Comparison of ENCODE assay signal across 16 cellular contexts in the genomic region with DNA sequence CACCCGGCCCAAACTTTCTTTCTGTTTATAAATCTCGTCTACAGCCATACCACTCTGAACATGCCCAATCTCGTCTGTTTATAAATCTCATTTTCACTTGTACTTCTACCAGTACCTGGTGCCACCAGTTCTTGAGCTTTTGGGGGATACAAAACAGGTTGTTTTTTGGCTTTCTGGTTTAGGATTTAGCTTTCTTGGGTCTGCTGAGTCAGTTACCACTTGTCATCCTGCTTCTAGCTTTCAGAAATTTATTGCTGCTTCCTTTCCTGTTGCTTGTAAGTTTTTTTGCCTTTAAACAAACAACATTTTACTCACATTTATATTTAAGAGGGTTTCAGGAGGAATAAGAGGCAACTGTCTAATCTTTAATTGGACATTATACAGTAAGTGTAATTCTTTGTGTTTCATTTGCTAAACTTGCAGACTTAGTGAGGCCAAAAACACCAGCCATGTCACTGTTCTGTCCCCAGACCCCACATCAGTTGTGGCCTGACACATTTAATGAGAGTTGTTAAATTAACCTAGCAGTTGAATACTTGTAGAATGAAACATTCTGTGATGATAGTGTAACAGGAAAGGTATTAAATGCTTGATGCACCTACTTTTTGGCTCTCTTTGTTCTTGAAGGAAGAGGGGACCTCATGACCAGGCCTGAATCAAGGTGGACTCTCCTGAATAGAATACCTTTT. TPM values are rescaled to one million over a fixed set of nuclear protein-coding genes. Genes with fewer than 3 reads are reported as not detected.
DNase-seq lines count a peak whose midpoint lies in the region; ATAC-seq and TF ChIP-seq lines count a peak whose summit lies in the region.
"Had no signal": no experiment of that assay in that cellular context is flagged by ENCODE, and none has a peak within 500 bp of the region (broad histone marks: within the 10 kb centered on the region; RNA-seq: fewer than 3 reads in every experiment).

No MANE protein-coding gene starts in this region.

- H3K36me3 ChIP-seq in CD4-positive, alpha-beta memory T cell (ENCODE audit: insufficient read depth, low read length): peaks cover 9% of the 10 kb centered on the region
- peaks cover 0 to 25% of the 10 kb centered on the region in 2 donors for H3K36me3 ChIP-seq in gastroesophageal sphincter

- POLR2A ChIA-PET in CD4-positive, alpha-beta memory T cell (lab: Charles Lee; ENCODE audit: partially characterized antibody): interaction anchor here (1.2 to 2.6 kb wide), 2 partner anchors 9 to 11 kb away, joined by 4 to 15 read pairs; partner anchors contain the start of gene NDFIP1
- POLR2A ChIA-PET in activated CD4-positive, alpha-beta memory T cell treated with anti-CD3 and anti-CD28 coated beads for 36 hours (lab: Charles Lee): no interaction called here

- peaks cover 32 to 50% of the 10 kb centered on the region in 2 donors for H3K36me3 Mint-ChIP-seq in CD4-positive, alpha-beta memory T cell
- peaks cover 40% of the 10 kb centered on the region for H3K36me3 Mint-ChIP-seq in activated CD4-positive, alpha-beta memory T cell treated with anti-CD3 and anti-CD28 coated beads for 36 hours

- no peak for ATAC-seq in HG02938 (IDR thresholded peaks at IDR 0.05; ENCODE audit: unreplicated experiment)
- ATAC-seq in gastroesophageal sphincter: no peak
- ATAC-seq: stimulated activated naive B cell treated with anti-CD40 and anti-IgM and Interleukin-4, amounts not matched to agents 10 μg/mL and 1 μg/mL and 100 μg/mL, for 72 hours had no signal

- CTCF ChIA-PET in CD4-positive, alpha-beta memory T cell (lab: Charles Lee; ENCODE audit: partially characterized antibody): interaction anchor here (0.7 to 1.6 kb wide), 4 partner anchors 25 to 241 kb away, joined by 3 to 7 read pairs (median 4); partner anchors contain the start of gene GNPDA1
- CTCF ChIA-PET in activated CD4-positive, alpha-beta memory T cell treated with anti-CD3 and anti-CD28 coated beads for 36 hours (lab: Charles Lee): interaction anchor here (1.1 to 1.6 kb wide), 5 partner anchors 11 to 127 kb away, joined by 3 to 8 read pairs (median 5); partner anchors contain the start of gene GNPDA1

- no peak for TF ChIP-seq CTCF in GM20000 (IDR thresholded peaks at IDR 0.05; ENCODE audit: extremely low read depth, missing control alignments)
- TF ChIP-seq CTCF in gastroesophageal sphincter (IDR thresholded peaks at IDR 0.05): no peak

- no peak overlapping the region for H3K4me3 ChIP-seq in CD4-positive, alpha-beta memory T cell (ENCODE audit: low read length in 2 of 2)
- no peak overlapping the region for H3K4me3 ChIP-seq in gastroesophageal sphincter

- no peak for TF ChIP-seq EP300 in gastroesophageal sphincter (IDR thresholded peaks at IDR 0.05)

- H3K27me3 ChIP-seq in CD4-positive, alpha-beta memory T cell (ENCODE audit: insufficient read depth, low read length): no peaks in the 10 kb centered on the region
- no peaks in the 10 kb centered on the region for H3K27me3 ChIP-seq in gastroesophageal sphincter
- H3K27me3 ChIP-seq: BE2C had no signal

- intact Hi-C loops in CD4-positive, alpha-beta memory T cell (cut with micrococcal nuclease): no loop called here
- intact Hi-C loops in activated CD4-positive, alpha-beta memory T cell treated with anti-CD3 and anti-CD28 coated beads for 36 hours (cut with micrococcal nuclease): loop anchor here (1.0 kb wide), 1 partner anchor 8 kb away; no protein-coding TSS in a partner anchor

- DNase-seq in A172 (ENCODE audit: low spot score) (peak; percentile 69), epithelial cell of prostate (ENCODE audit: low read depth, low spot score) (no peak), GM20000 (ENCODE audit: low spot score) (no peak)
- no peak for DNase-seq in CD4-positive, alpha-beta memory T cell
- DNase-seq in activated CD4-positive, alpha-beta memory T cell treated with anti-CD3 and anti-CD28 coated beads for 36 hours: no peak
- DNase-seq: BE2C; cerebellar nuclear complex; DMS79; H7; islet precursor cell; NCI-H2081; NCI-H748 treated with DMSO at 0.1 percent for 48 hours; occipital lobe; stimulated activated naive B cell treated with anti-CD40 and anti-IgM and Interleukin-4, amounts not matched to agents 10 μg/mL and 1 μg/mL and 100 μg/mL, for 72 hours had no signal

- no peak overlapping the region for H3K27ac ChIP-seq in CD4-positive, alpha-beta memory T cell (ENCODE audit: low read depth, low read length)
- peak overlapping the region; percentile 4 for H3K27ac ChIP-seq in epithelial cell of prostate
- H3K27ac ChIP-seq in gastroesophageal sphincter: no peak overlapping the region

- peak overlapping the region; percentile 24 to 86 (median 74) for H3K27ac Mint-ChIP-seq in CD4-positive, alpha-beta memory T cell
- peak overlapping the region; percentile 72 for H3K27ac Mint-ChIP-seq in activated CD4-positive, alpha-beta memory T cell treated with anti-CD3 and anti-CD28 coated beads for 36 hours
- H3K27ac Mint-ChIP-seq: stimulated activated naive B cell treated with anti-CD40 and anti-IgM and Interleukin-4, amounts not matched to agents 10 μg/mL and 1 μg/mL and 100 μg/mL, for 72 hours had no signal

- H3K27me3 Mint-ChIP-seq in CD4-positive, alpha-beta memory T cell: no peaks in the 10 kb centered on the region
- no peaks in the 10 kb centered on the region for H3K27me3 Mint-ChIP-seq in activated CD4-positive, alpha-beta memory T cell treated with anti-CD3 and anti-CD28 coated beads for 36 hours
- H3K27me3 Mint-ChIP-seq: stimulated activated naive B cell treated with anti-CD40 and anti-IgM and Interleukin-4, amounts not matched to agents 10 μg/mL and 1 μg/mL and 100 μg/mL, for 72 hours had no signal

- TF ChIP-seq POLR2A in gastroesophageal sphincter (IDR thresholded peaks at IDR 0.05): no peak

- H3K9me3 Mint-ChIP-seq in CD4-positive, alpha-beta memory T cell: no peaks in the 10 kb centered on the region
- peaks cover 2% of the 10 kb centered on the region for H3K9me3 Mint-ChIP-seq in activated CD4-positive, alpha-beta memory T cell treated with anti-CD3 and anti-CD28 coated beads for 36 hours

- WGBS in gastroesophageal sphincter (ENCODE audit: low coverage in 1 of 2), 2 donors: 59 to 80% methylated on average over 2 to 3 of the region's 3 CpGs

- peaks cover 86% of the 10 kb centered on the region for H3K4me1 ChIP-seq in CD4-positive, alpha-beta memory T cell (ENCODE audit: insufficient read depth, low read length)
- H3K4me1 ChIP-seq in gastroesophageal sphincter: peaks cover 4 to 72% (median 8%) of the 10 kb centered on the region in 3 donors

- peak overlapping the region; percentile 2 to 73 (median 62) for H3K4me3 Mint-ChIP-seq in CD4-positive, alpha-beta memory T cell
- no peak overlapping the region for H3K4me3 Mint-ChIP-seq in activated CD4-positive, alpha-beta memory T cell treated with anti-CD3 and anti-CD28 coated beads for 36 hours
- H3K4me3 Mint-ChIP-seq: stimulated activated naive B cell treated with anti-CD40 and anti-IgM and Interleukin-4, amounts not matched to agents 10 μg/mL and 1 μg/mL and 100 μg/mL, for 72 hours had no signal

- peaks cover 59 to 89% (median 78%) of the 10 kb centered on the region in 4 donors for H3K4me1 Mint-ChIP-seq in CD4-positive, alpha-beta memory T cell
- peaks cover 76% of the 10 kb centered on the region for H3K4me1 Mint-ChIP-seq in activated CD4-positive, alpha-beta memory T cell treated with anti-CD3 and anti-CD28 coated beads for 36 hours (ENCODE audit: low read depth)

- no peaks in the 10 kb centered on the region for H3K9me3 ChIP-seq in CD4-positive, alpha-beta memory T cell (ENCODE audit: control insufficient read depth in 1 of 2, low read length in 2 of 2)
- no peaks in the 10 kb centered on the region for H3K9me3 ChIP-seq in gastroesophageal sphincter

RNA-seq across cellular contexts. Expression of gene NDFIP1, which starts 11.8 kb away (rescaled TPM):
- 57.3 and 65.7 TPM in 2 replicates for total RNA-seq in A172 (2014; rRNA removed; shearing (Covaris generic))
- total RNA-seq in CD4-positive, alpha-beta memory T cell: 10 to 100 TPM; 73.8 to 78.4 TPM
- 10 to 100 TPM; 70.0 to 98.3 TPM for polyA plus RNA-seq in CD4-positive, alpha-beta memory T cell
- total RNA-seq in activated CD4-positive, alpha-beta memory T cell treated with anti-CD3 and anti-CD28 coated beads for 36 hours: 10 to 100 TPM; 74.6 to 76.4 TPM
- 10 to 100 TPM; 62.4 to 86.7 (median 81.6) TPM for total RNA-seq in gastroesophageal sphincter
